8 cellular contexts compared by ENCODE assay signal in genomic region chr17:50177983-50178834, GRCh38. TPM values are rescaled to one million over a fixed set of nuclear protein-coding genes. Genes with fewer than 3 reads are reported as not detected.
A peak's percentile ranks its signal among the peaks of the same experiment; 100 is the strongest.
DNase-seq lines count a peak whose midpoint lies in the region; ATAC-seq and TF ChIP-seq lines count a peak whose summit lies in the region.

No MANE protein-coding gene starts in this region.

- peak; percentile 85 for TF ChIP-seq CTCF in GM06990 (IDR thresholded peaks at IDR 0.05; ENCODE audit: insufficient read depth, low read length, poor library complexity, severe bottlenecking)
- no peak for TF ChIP-seq CTCF in omental fat pad (IDR thresholded peaks at IDR 0.05)

- peak; percentile 67 for ATAC-seq in HG03354 (IDR thresholded peaks at IDR 0.05; ENCODE audit: poor library complexity, severe bottlenecking, unreplicated experiment)
- peak; percentile 73 for ATAC-seq in omental fat pad (ENCODE audit: low FRiP score)
- no peak for ATAC-seq in GM21423 (IDR thresholded peaks at IDR 0.05; ENCODE audit: unreplicated experiment)

- DNase-seq in GM06990 (ENCODE audit: extremely low read depth, insufficient read length) (peak; percentile 57), germinal center (ENCODE audit: low spot score) (peak; percentile 78), omental fat pad (ENCODE audit: low spot score) (no peak), NCI-H1105 (lab: John Stamatoyannopoulos, UW) (no peak)
- DNase-seq in activated naive CD4-positive, alpha-beta T cell treated with anti-CD3 and anti-CD28 coated beads, Interleukin-2, amount 50 U/mL, for 16 hours: peak; percentile 39

- no peaks in the 10 kb centered on the region for H3K27me3 ChIP-seq in GM06990 (replicated peaks; ENCODE audit: control insufficient read depth, insufficient read depth, low read length)

- no peak overlapping the region for H3K4me3 ChIP-seq in GM06990 (replicated peaks; ENCODE audit: low read depth, low read length)

- H3K36me3 ChIP-seq in GM06990 (ENCODE audit: control insufficient read depth, insufficient read depth, low read length): no peaks in the 10 kb centered on the region

TF ChIP-seq in PFSK-1, 5 proteins besides CTCF, POLR2A, EP300 and RAD21:
- TF ChIP-seq REST (IDR thresholded peaks at IDR 0.05; ENCODE audit: insufficient read depth in 1 of 2, low read depth in 2 of 2, low read length in 2 of 2) (0 out of 4 replicates have a peak, but pooled peaks of 1 of the 2 experiments have one; percentile 43), FOXP2 (optimal IDR thresholded peaks at IDR 0.05; ENCODE audit: borderline replicate concordance, extremely low read depth, extremely low read length, insufficient read depth) (peak; percentile 58), POLR2AphosphoS5 (IDR thresholded peaks at IDR 0.05; ENCODE audit: low read depth, low read length) (peak; percentile 71), TAF1 (IDR thresholded peaks at IDR 0.05; ENCODE audit: borderline replicate concordance, insufficient read depth, low read length) (0 out of 2 replicates have a peak, but pooled peaks have one; percentile 39), SIN3A (IDR thresholded peaks at IDR 0.05; ENCODE audit: borderline replicate concordance, insufficient read depth, low read length) (no peak)
TF ChIP-seq in PFSK-1: peak in this region for 4.

RNA-seq across cellular contexts. Expression of gene SGCA, which starts 12.4 kb away (rescaled TPM):
- 1.4 TPM for polyA plus RNA-seq in PFSK-1 (2012; ENCODE audit: insufficient read length, low read depth)
- total RNA-seq in omental fat pad: 1 to 10 TPM in 3 of 4 donors, not detected in 1; 1.1 to 4.9 (median 2.6) TPM

RNA-seq across cellular contexts. Expression of gene COL1A1, which starts 23.2 kb away (rescaled TPM):
- 30.3 TPM for polyA plus RNA-seq in PFSK-1 (2012; ENCODE audit: insufficient read length, low read depth)
- 10 to 100 TPM; 21.2 to 57.9 (median 43.6) TPM for total RNA-seq in omental fat pad

RNA-seq across cellular contexts. Expression of gene PPP1R9B, which starts 27.7 kb away (rescaled TPM):
- polyA plus RNA-seq in PFSK-1 (2012; ENCODE audit: insufficient read length, low read depth): 109 TPM
- total RNA-seq in omental fat pad: 10 to 100 TPM; 16.6 to 38.0 (median 25.6) TPM

RNA-seq across cellular contexts. Expression of gene SAMD14, which starts 48.2 kb away (rescaled TPM):
- 24.5 TPM for polyA plus RNA-seq in PFSK-1 (2012; ENCODE audit: insufficient read length, low read depth)
- under 1 TPM in 2 of 4 donors, not detected in 2; 0.12 to 0.44 TPM for total RNA-seq in omental fat pad

Comparison
In these comparisons a context has a peak if more than half of its experiments do, and no peak if none do; other contexts are left out.
1. DNase-seq: peak in GM06990 (single experiment), activated naive CD4-positive, alpha-beta T cell treated with anti-CD3 and anti-CD28 coated beads, Interleukin-2, amount 50 U/mL, for 16 hours (single experiment) and germinal center (single experiment); none in omental fat pad (single experiment) and NCI-H1105 (single experiment).